Comparison of ENCODE assay signal across 11 cellular contexts in the genomic region with DNA sequence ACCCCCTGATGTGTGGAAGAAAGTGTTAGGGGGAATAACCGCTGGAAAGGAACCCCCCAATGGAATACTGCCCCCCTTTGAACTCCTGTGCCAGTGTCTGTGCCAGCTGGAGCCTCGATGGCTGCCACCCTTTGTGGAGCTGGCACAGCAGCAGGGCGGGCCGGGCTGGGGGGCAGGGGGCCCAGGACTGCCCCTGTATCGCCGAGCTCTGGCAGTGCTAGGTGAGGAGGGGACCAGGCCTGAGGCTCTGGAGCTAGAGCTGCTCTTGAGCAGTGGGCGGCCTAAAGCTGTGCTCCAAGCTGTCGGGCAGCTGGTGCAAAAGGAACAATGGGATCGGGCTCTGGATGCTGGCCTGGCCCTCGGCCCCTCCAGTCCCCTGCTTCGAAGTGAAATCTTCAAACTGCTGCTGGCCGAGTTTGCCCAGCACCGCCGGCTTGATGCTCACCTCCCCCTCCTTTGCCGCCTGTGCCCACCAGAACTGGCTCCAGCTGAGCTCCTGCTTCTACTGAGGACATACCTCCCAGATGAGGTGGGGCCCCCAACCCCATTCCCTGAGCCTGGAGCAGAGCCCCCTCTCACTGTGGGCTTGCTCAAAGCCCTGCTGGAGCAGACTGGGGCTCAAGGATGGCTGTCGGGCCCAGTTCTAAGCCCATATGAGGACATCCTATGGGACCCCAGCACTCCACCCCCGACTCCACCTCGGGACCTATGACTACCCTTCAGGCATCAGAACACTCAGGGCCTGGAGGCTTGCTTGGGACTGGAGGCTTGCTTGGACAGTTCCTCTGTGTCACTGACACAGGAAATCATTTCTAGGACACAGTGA. TPM values are rescaled to one million over a fixed set of nuclear protein-coding genes. Genes with fewer than 3 reads are reported as not detected.
DNase-seq lines count a peak whose midpoint lies in the region; ATAC-seq, FAIRE-seq and TF ChIP-seq lines count a peak whose summit lies in the region.
"Had no signal": no experiment of that assay in that cellular context is flagged by ENCODE, and none has a peak within 500 bp of the region (broad histone marks: within the 10 kb centered on the region; RNA-seq: fewer than 3 reads in every experiment).

No MANE protein-coding gene starts in this region.

- H3K4me2 ChIP-seq in OCI-LY7 (ENCODE audit: low read length), result peak overlapping the region; percentile 85; the same call in 1 of the 2 replicates

- H3K27me3 Mint-ChIP-seq in activated CD4-positive, alpha-beta T cell treated with anti-CD3 and anti-CD28 coated beads, Interleukin-2, amount 10 ng/mL, durations not matched to agents 24 days and 14 days, result no peaks in the 10 kb centered on the region

- 85 to 89% (median 88%) methylated on average over 18 of the region's 18 CpGs for WGBS in small intestine, 3 donors

- peaks cover 17% of the 10 kb centered on the region for H3K4me1 ChIP-seq in OCI-LY7 (ENCODE audit: insufficient read depth, low read length, poor library complexity, severe bottlenecking)
- H3K4me1 ChIP-seq in rectal smooth muscle tissue (ENCODE audit: control insufficient read depth, insufficient read depth, low read length), result peaks cover 10% of the 10 kb centered on the region
- peaks cover 6 to 8% of the 10 kb centered on the region in 2 donors for H3K4me1 ChIP-seq in small intestine (ENCODE audit: control insufficient read depth in 2 of 2, insufficient read depth in 1 of 2, low read depth in 1 of 2, low read length in 1 of 2)

- H3K4me1 Mint-ChIP-seq in activated CD4-positive, alpha-beta T cell treated with anti-CD3 and anti-CD28 coated beads, Interleukin-2, amount 10 ng/mL, durations not matched to agents 24 days and 14 days, result peaks cover 23% of the 10 kb centered on the region

- no peaks in the 10 kb centered on the region for H3K9me2 ChIP-seq in OCI-LY7 (ENCODE audit: insufficient read depth, low read length)

- peaks cover 7% of the 10 kb centered on the region for H3K36me3 Mint-ChIP-seq in activated CD4-positive, alpha-beta T cell treated with anti-CD3 and anti-CD28 coated beads, Interleukin-2, amount 10 ng/mL, durations not matched to agents 24 days and 14 days (ENCODE audit: low read depth)

- no TSS peak for BruUV-seq in OCI-LY7 (replicated peaks; lab: Mats Ljungman, UMichigan)

- no peaks in the 10 kb centered on the region for H3K27me3 ChIP-seq in rectal smooth muscle tissue (ENCODE audit: control insufficient read depth, insufficient read depth, low read length)
- H3K27me3 ChIP-seq in small intestine (ENCODE audit: control insufficient read depth in 2 of 2, insufficient read depth in 2 of 2, low read length in 2 of 2), result no peaks in the 10 kb centered on the region
- H3K27me3 ChIP-seq: dorsolateral prefrontal cortex had no signal

- FAIRE-seq in small intestine (lab: Jason Lieb, UNC), result no peak

- H2AFZ ChIP-seq in OCI-LY7 (ENCODE audit: low read length), result no peak overlapping the region

- no peak for DNase-seq in activated CD4-positive, alpha-beta T cell treated with anti-CD3 and anti-CD28 coated beads, Interleukin-2, amount 10 ng/mL, durations not matched to agents 24 days and 14 days
- no peak for DNase-seq in activated CD4-positive, alpha-beta T cell treated with anti-CD3 and anti-CD28 coated beads for 4 hours
- DNase-seq in OCI-LY7 (ENCODE audit: low spot score), result no peak
- DNase-seq in epithelial cell of proximal tubule (ENCODE audit: low read depth), result no peak
- no peak for DNase-seq in small intestine
- DNase-seq: stimulated activated CD4-positive, alpha-beta T cell treated with anti-CD3 and anti-CD28 coated beads, Interleukin-4, amount 100 ng/mL, for 4 hours had no signal

- intact Hi-C loops in activated CD4-positive, alpha-beta T cell treated with anti-CD3 and anti-CD28 coated beads, Interleukin-2, amount 10 ng/mL, durations not matched to agents 24 days and 14 days (cut with micrococcal nuclease), result loop anchor here (5.0 to 10.0 kb wide), 2 partner anchors 285 to 1003 kb away; a partner anchor contains a TSS
- intact Hi-C loops in OCI-LY7 (cut with micrococcal nuclease; ENCODE audit: unreplicated experiment), result no loop called here

- POLR2A ChIA-PET in OCI-LY7 (lab: Charles Lee), result interaction anchor here (0.5 to 1.6 kb wide), 3 partner anchors 10 to 16 kb away, joined by 3 to 4 read pairs (median 4); no protein-coding TSS in a partner anchor

- peaks cover 7% of the 10 kb centered on the region; the same call in 1 of the 2 replicates for H3K79me2 ChIP-seq in OCI-LY7 (ENCODE audit: insufficient read depth, low read depth, low read length)

- no peaks in the 10 kb centered on the region for H3K9me3 Mint-ChIP-seq in activated CD4-positive, alpha-beta T cell treated with anti-CD3 and anti-CD28 coated beads, Interleukin-2, amount 10 ng/mL, durations not matched to agents 24 days and 14 days

- TF ChIP-seq CTCF in OCI-LY7 (conservative IDR thresholded peaks at IDR 0.05; ENCODE audit: low read length), result no peak
- no peak for TF ChIP-seq CTCF in epithelial cell of proximal tubule (conservative IDR thresholded peaks at IDR 0.05; ENCODE audit: low read depth, low read length)

- H3K4me3 Mint-ChIP-seq in activated CD4-positive, alpha-beta T cell treated with anti-CD3 and anti-CD28 coated beads, Interleukin-2, amount 10 ng/mL, durations not matched to agents 24 days and 14 days, result peak overlapping the region; percentile 40

- peak overlapping the region; percentile 100 for H3K4me3 ChIP-seq in OCI-LY7 (ENCODE audit: low read depth, low read length, poor library complexity, severe bottlenecking)
- peak overlapping the region; percentile 89 for H3K4me3 ChIP-seq in epithelial cell of proximal tubule (ENCODE audit: low read depth, low read length)
- H3K4me3 ChIP-seq in rectal smooth muscle tissue (ENCODE audit: low read length), result peak overlapping the region; percentile 90
- H3K4me3 ChIP-seq in small intestine (ENCODE audit: low read depth in 1 of 2, low read length in 2 of 2), result peak overlapping the region in 1 of 2 donors; percentile 85

- H3K9ac ChIP-seq in rectal smooth muscle tissue (ENCODE audit: low read length), result no peak overlapping the region

- H3K27ac ChIP-seq in OCI-LY7 (ENCODE audit: low read depth, low read length, poor library complexity, severe bottlenecking), result no peak overlapping the region
- H3K27ac ChIP-seq in rectal smooth muscle tissue (ENCODE audit: low read depth, low read length), result no peak overlapping the region
- no peak overlapping the region for H3K27ac ChIP-seq in small intestine (ENCODE audit: low read depth in 1 of 2, low read length in 1 of 2)

- no peaks in the 10 kb centered on the region for H3K9me3 ChIP-seq in OCI-LY7 (ENCODE audit: low read length)
- H3K9me3 ChIP-seq in small intestine (ENCODE audit: control insufficient read depth, low read depth), result no peaks in the 10 kb centered on the region

- no peaks in the 10 kb centered on the region; the same call in 1 of the 2 replicates for H4K20me1 ChIP-seq in OCI-LY7 (ENCODE audit: insufficient read depth, low read length)

- CTCF ChIA-PET in OCI-LY7 (lab: Charles Lee; ENCODE audit: unreplicated experiment), result no interaction called here

- H3K36me3 ChIP-seq in OCI-LY7 (ENCODE audit: insufficient read depth, low read length) (peaks cover 20% of the 10 kb centered on the region; the same call in 1 of the 2 replicates), rectal smooth muscle tissue (ENCODE audit: control insufficient read depth, insufficient read depth, low read length) (no peaks in the 10 kb centered on the region), small intestine (ENCODE audit: control insufficient read depth in 2 of 2, insufficient read depth in 2 of 2, low read length in 2 of 2) (no peaks in the 10 kb centered on the region)

- H3K27ac Mint-ChIP-seq in activated CD4-positive, alpha-beta T cell treated with anti-CD3 and anti-CD28 coated beads, Interleukin-2, amount 10 ng/mL, durations not matched to agents 24 days and 14 days, result peak overlapping the region; percentile 41

- ATAC-seq in GM21515 (IDR thresholded peaks at IDR 0.05; ENCODE audit: unreplicated experiment) (no peak), HG02763 (IDR thresholded peaks at IDR 0.05; ENCODE audit: unreplicated experiment) (no peak)
- ATAC-seq: left lobe of liver had no signal

RNA-seq across cellular contexts. Expression of a gene that starts 2.2 kb away (rescaled TPM):
- total RNA-seq in activated CD4-positive, alpha-beta T cell treated with anti-CD3 and anti-CD28 coated beads, Interleukin-2, amount 10 ng/mL, durations not matched to agents 24 days and 14 days, result 22.7 and 25.8 TPM in 2 replicates
- total RNA-seq in OCI-LY7 (2014; rRNA removed; shearing (Covaris generic)), result 23.8 and 28.2 TPM in 2 replicates
- total RNA-seq in OCI-LY7 (2022) (19.2 and 21.7 TPM in 2 replicates), epithelial cell of proximal tubule (47.6 and 52.6 TPM in 2 replicates)
- 10 to 100 TPM; 13.0 to 13.6 (median 13.4) TPM for polyA plus RNA-seq in small intestine

RNA-seq across cellular contexts. Expression of a gene that starts 11.3 kb away (rescaled TPM):
- 20.9 and 23.2 TPM in 2 replicates for total RNA-seq in activated CD4-positive, alpha-beta T cell treated with anti-CD3 and anti-CD28 coated beads, Interleukin-2, amount 10 ng/mL, durations not matched to agents 24 days and 14 days
- total RNA-seq in OCI-LY7 (2014; rRNA removed; shearing (Covaris generic)), result 5.7 and 7.9 TPM in 2 replicates
- 19.3 and 24.3 TPM in 2 replicates for total RNA-seq in OCI-LY7 (2022)
- 6.6 and 9.5 TPM in 2 replicates for total RNA-seq in epithelial cell of proximal tubule
- 10 to 100 TPM; 14.1 to 19.1 (median 17.0) TPM for polyA plus RNA-seq in small intestine

RNA-seq across cellular contexts. Expression of a gene that starts 52.9 kb away (rescaled TPM):
- total RNA-seq in activated CD4-positive, alpha-beta T cell treated with anti-CD3 and anti-CD28 coated beads, Interleukin-2, amount 10 ng/mL, durations not matched to agents 24 days and 14 days, result 76.4 and 78.2 TPM in 2 replicates
- total RNA-seq in OCI-LY7 (2014; rRNA removed; shearing (Covaris generic)), result 50.8 and 58.6 TPM in 2 replicates
- 60.9 and 64.8 TPM in 2 replicates for total RNA-seq in OCI-LY7 (2022)
- total RNA-seq in epithelial cell of proximal tubule, result 24.5 and 29.5 TPM in 2 replicates
- 10 to 100 TPM; 11.9 to 21.7 (median 11.9) TPM for polyA plus RNA-seq in small intestine
